Comparison of ENCODE assay signal across 8 cellular contexts in the genomic region with DNA sequence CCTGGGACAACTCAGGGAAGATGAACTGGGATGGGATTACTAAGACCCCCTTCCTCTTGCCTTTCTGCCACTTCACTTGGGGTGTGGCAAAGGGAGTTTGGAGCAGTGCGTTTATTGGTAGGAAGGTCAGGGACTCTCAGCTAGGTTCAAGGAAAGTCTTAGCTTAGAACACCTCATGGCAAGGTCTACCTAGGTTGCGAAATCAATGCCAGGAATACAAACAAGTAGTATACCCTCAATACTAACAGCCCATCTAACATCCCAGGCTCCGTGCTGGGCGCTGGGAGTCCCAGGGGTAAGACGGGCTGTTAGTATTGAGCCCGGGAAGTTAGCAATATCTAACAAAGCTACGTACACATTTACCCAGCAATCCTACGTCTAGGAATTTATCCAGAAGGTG. TPM values are rescaled to one million over a fixed set of nuclear protein-coding genes. Genes with fewer than 3 reads are reported as not detected.
A peak's percentile ranks its signal among the peaks of the same experiment; 100 is the strongest.
DNase-seq lines count a peak whose midpoint lies in the region; ATAC-seq, FAIRE-seq and TF ChIP-seq lines count a peak whose summit lies in the region.
"Had no signal": no experiment of that assay in that cellular context is flagged by ENCODE, and none has a peak within 500 bp of the region (broad histone marks: within the 10 kb centered on the region; RNA-seq: fewer than 3 reads in every experiment).

No MANE protein-coding gene starts in this region.

- H2BK120ac ChIP-seq in H1 (replicated peaks; ENCODE audit: low read depth, low read length): no peak overlapping the region
- no peak overlapping the region for H2BK120ac ChIP-seq in trophoblast cell (ENCODE audit: insufficient read depth, low read length, poor library complexity)

- FAIRE-seq in H1 (lab: Jason Lieb, UNC): no peak

- no peak overlapping the region; a peak in 1 of 22 replicates for H3K9ac ChIP-seq in BLaER1 treated with 17β-estradiol and CSF1 and Interleukin-3, amounts not matched to agents 10 nM and 100 nM
- no peak overlapping the region for H3K9ac ChIP-seq in H1 (replicated peaks in 1 of 4; ENCODE audit: extremely low read depth in 1 of 4, low read depth in 3 of 4, low read length in 3 of 4)
- peak overlapping the region; percentile 5 for H3K9ac ChIP-seq in trophoblast cell (ENCODE audit: low read length)

- H3K36me3 ChIP-seq in BLaER1 treated with 17β-estradiol and CSF1 and Interleukin-3, amounts not matched to agents 10 nM and 100 nM: peaks cover 12 to 50% (median 28%) of the 10 kb centered on the region in 11 experiments; a peak in 21 of 22 replicates
- H3K36me3 ChIP-seq in H1 (ENCODE audit: control insufficient read depth in 2 of 4, insufficient read depth in 4 of 4, low read length in 3 of 4) (no peaks in the 10 kb centered on the region), trophoblast cell (ENCODE audit: control insufficient read depth in 1 of 2, insufficient read depth in 2 of 2, low read length in 2 of 2) (peaks cover 29 to 35% of the 10 kb centered on the region in 2 experiments)

- POLR2A ChIA-PET in H1 (lab: Charles Lee; ENCODE audit: partially characterized antibody): no interaction called here

- TF ChIP-seq EP300 in H1 (IDR thresholded peaks at IDR 0.05; ENCODE audit: borderline replicate concordance in 1 of 2, low read depth in 2 of 2, low read length in 2 of 2): no peak

- H2AFZ ChIP-seq in H1 (ENCODE audit: low read length): no peak overlapping the region
- H2AFZ ChIP-seq in trophoblast cell (ENCODE audit: insufficient read depth, low read length, poor library complexity): no peak overlapping the region

- CTCF ChIA-PET in H1 (lab: Charles Lee; ENCODE audit: partially characterized antibody): interaction anchor here (0.8 to 1.9 kb wide), 5 partner anchors 10 to 71 kb away, joined by 3 to 7 read pairs (median 4); no protein-coding TSS in a partner anchor

- no peak for TF ChIP-seq POLR2A in H1 (IDR thresholded peaks at IDR 0.05; ENCODE audit: control extremely low read depth in 1 of 2, low read depth in 2 of 2, low read length in 2 of 2)

- TF ChIP-seq CTCF in HFFc6 (IDR thresholded peaks at IDR 0.05): no peak
- TF ChIP-seq CTCF in H1 (IDR thresholded peaks at IDR 0.05; ENCODE audit: control extremely low read depth in 1 of 3, insufficient read depth in 1 of 3, low read depth in 1 of 3, low read length in 3 of 3): no peak

- H2BK5ac ChIP-seq in H1 (ENCODE audit: low read depth, low read length) (no peak overlapping the region), trophoblast cell (ENCODE audit: low read depth, low read length, poor library complexity) (no peak overlapping the region)

- no peaks in the 10 kb centered on the region for H3K9me3 ChIP-seq in BLaER1 treated with 17β-estradiol and CSF1 and Interleukin-3, amounts not matched to agents 10 nM and 100 nM (replicated peaks in 1 of 11)
- H3K9me3 ChIP-seq in H1 (ENCODE audit: insufficient read depth in 2 of 2, low read depth in 1 of 2, low read length in 1 of 2) (no peaks in the 10 kb centered on the region), trophoblast cell (ENCODE audit: insufficient read depth, low read depth, low read length) (no peaks in the 10 kb centered on the region)

- no peak for TF ChIP-seq RAD21 in H1 (IDR thresholded peaks at IDR 0.05 in 1 of 2, conservative IDR thresholded peaks at IDR 0.05 in 1 of 2; ENCODE audit: low read depth in 2 of 2, low read length in 2 of 2)

- H4K5ac ChIP-seq in H1 (ENCODE audit: insufficient read length, low read depth, low read length): no peak overlapping the region

- no peak overlapping the region for H2BK15ac ChIP-seq in H1 (ENCODE audit: low read length)

- peak overlapping the region; percentile 95 to 100 (median 99); a peak in 21 of 22 replicates for H3K4me2 ChIP-seq in BLaER1 treated with 17β-estradiol and CSF1 and Interleukin-3, amounts not matched to agents 10 nM and 100 nM
- H3K4me2 ChIP-seq in H1 (ENCODE audit: insufficient read depth in 1 of 2, low read depth in 2 of 2, low read length in 2 of 2) (no peak overlapping the region), trophoblast cell (ENCODE audit: low read length) (peak overlapping the region; percentile 14)

- H3K14ac ChIP-seq in H1 (ENCODE audit: insufficient read length): no peak overlapping the region
- no peak overlapping the region for H3K14ac ChIP-seq in trophoblast cell (ENCODE audit: low read length)

- H4K12ac ChIP-seq in trophoblast cell (ENCODE audit: low read depth, low read length): no peak overlapping the region

- H3K4me1 ChIP-seq in BLaER1 treated with 17β-estradiol and CSF1 and Interleukin-3, amounts not matched to agents 10 nM and 100 nM: peaks cover 18 to 49% (median 35%) of the 10 kb centered on the region in 10 experiments
- H3K4me1 ChIP-seq in H1 (replicated peaks in 1 of 4; ENCODE audit: control insufficient read depth in 3 of 4, insufficient read depth in 4 of 4, low read length in 3 of 4): peaks cover 9 to 15% (median 13%) of the 10 kb centered on the region in 4 experiments
- peaks cover 18 to 29% of the 10 kb centered on the region in 2 experiments for H3K4me1 ChIP-seq in trophoblast cell (ENCODE audit: control insufficient read depth in 1 of 2, insufficient read depth in 2 of 2, low read length in 2 of 2)

- H3K4me3 ChIP-seq in BLaER1 treated with 17β-estradiol and CSF1 and Interleukin-3, amounts not matched to agents 10 nM and 100 nM: no peak overlapping the region
- H3K4me3 ChIP-seq in H1 (ENCODE audit: extremely low read depth in 1 of 4, insufficient read depth in 2 of 4, low read depth in 3 of 4, low read length in 4 of 4) (no peak overlapping the region), trophoblast cell (ENCODE audit: low read depth, low read length) (no peak overlapping the region)

- no peak overlapping the region for H2BK12ac ChIP-seq in H1 (ENCODE audit: low read depth, low read length)
- no peak overlapping the region for H2BK12ac ChIP-seq in trophoblast cell (ENCODE audit: low read length)

- peaks cover 20% of the 10 kb centered on the region for H3K23me2 ChIP-seq in H1 (ENCODE audit: low read depth, low read length)

- H3K36me3 Mint-ChIP-seq in HFFc6 (ENCODE audit: low read depth): peaks cover 54% of the 10 kb centered on the region

- H3K4me1 Mint-ChIP-seq in HFFc6 (ENCODE audit: low read depth): peaks cover 48% of the 10 kb centered on the region

- peak overlapping the region in 4 of 11 experiments; percentile 90 to 97 (median 94); a peak in 4 of 22 replicates for H3K27ac ChIP-seq in BLaER1 treated with 17β-estradiol and CSF1 and Interleukin-3, amounts not matched to agents 10 nM and 100 nM
- no peak overlapping the region for H3K27ac ChIP-seq in H1 (ENCODE audit: low read depth, low read length)
- H3K27ac ChIP-seq in trophoblast cell (ENCODE audit: low read depth, low read length): no peak overlapping the region

- peaks cover 13 to 65% (median 37%) of the 10 kb centered on the region in 11 experiments; a peak in 15 of 22 replicates for H4K20me1 ChIP-seq in BLaER1 treated with 17β-estradiol and CSF1 and Interleukin-3, amounts not matched to agents 10 nM and 100 nM
- peaks cover 0 to 2% of the 10 kb centered on the region in 2 experiments for H4K20me1 ChIP-seq in H1 (replicated peaks in 1 of 2; ENCODE audit: control insufficient read depth in 1 of 2, insufficient read depth in 2 of 2, low read length in 2 of 2)

- H3K4me3 Mint-ChIP-seq in HFFc6: peak overlapping the region; percentile 99; the same call in 1 of the 2 replicates

- no peak overlapping the region for H3K23ac ChIP-seq in H1 (ENCODE audit: insufficient read length)
- H3K23ac ChIP-seq in trophoblast cell (ENCODE audit: low read length): no peak overlapping the region

- H4K8ac ChIP-seq in H1 (ENCODE audit: extremely low read depth, insufficient read depth, low read length) (no peak overlapping the region), trophoblast cell (ENCODE audit: low read depth, low read length) (no peak overlapping the region)

- H3K79me2 ChIP-seq in H1 (ENCODE audit: control insufficient read depth in 1 of 2, insufficient read depth in 2 of 2, low read length in 2 of 2): peaks cover 0 to 4% of the 10 kb centered on the region in 2 experiments; a peak in 1 of 4 replicates
- H3K79me2 ChIP-seq in trophoblast cell (ENCODE audit: control insufficient read depth, insufficient read depth, low read length, poor library complexity): peaks cover 48% of the 10 kb centered on the region

- H2BK20ac ChIP-seq in H1 (ENCODE audit: low read length): no peak overlapping the region

- H3K27ac Mint-ChIP-seq in HFFc6: peak overlapping the region; percentile 93

- H3K27me3 ChIP-seq in BLaER1 treated with 17β-estradiol and CSF1 and Interleukin-3, amounts not matched to agents 10 nM and 100 nM: no peaks in the 10 kb centered on the region
- peaks cover 8 to 31% (median 17%) of the 10 kb centered on the region in 4 experiments for H3K27me3 ChIP-seq in H1 (replicated peaks in 1 of 4; ENCODE audit: control insufficient read depth in 3 of 4, extremely low read depth in 1 of 4, insufficient read depth in 3 of 4, low read length in 3 of 4)
- H3K27me3 ChIP-seq in trophoblast cell (ENCODE audit: insufficient read depth, low read length): no peaks in the 10 kb centered on the region

- ATAC-seq in HG03520 (IDR thresholded peaks at IDR 0.05; ENCODE audit: unreplicated experiment): no peak

- H3K9me3 Mint-ChIP-seq in HFFc6: no peaks in the 10 kb centered on the region

- no peak overlapping the region for H3K56ac ChIP-seq in H1 (replicated peaks; ENCODE audit: insufficient read length, low read depth, low read length)

- H3K18ac ChIP-seq in H1 (ENCODE audit: extremely low read depth, low read length): no peak overlapping the region
- no peak overlapping the region for H3K18ac ChIP-seq in trophoblast cell (ENCODE audit: low read length)

- H3K79me1 ChIP-seq in H1 (ENCODE audit: low read depth, low read length) (0 out of 2 replicates have a peak, but pooled peaks cover 3% of the 10 kb centered on the region), trophoblast cell (ENCODE audit: low read length) (peaks cover 31% of the 10 kb centered on the region)

- H3K4ac ChIP-seq in H1 (replicated peaks; ENCODE audit: insufficient read length, low read depth, low read length): no peak overlapping the region
- peak overlapping the region; percentile 98 for H3K4ac ChIP-seq in trophoblast cell (ENCODE audit: low read depth, low read length)

- 73% methylated on average over 8 of the region's 8 CpGs; no CpG with 5 or more reads in 1 of the 2 experiments for WGBS in H1 (ENCODE audit: extremely low coverage in 1 of 2, insufficient coverage in 1 of 2, insufficient read length in 1 of 2, insufficient replicate concordance in 2 of 2, low coverage in 1 of 2, low lambda C conversion rate in 2 of 2, missing lambda C conversion rate in 1 of 2), 2 experiments
- no CpG with 5 or more reads among the region's 8 CpGs for WGBS in trophoblast cell (ENCODE audit: extremely low coverage, insufficient coverage, insufficient read length)

- H4K91ac ChIP-seq in H1 (replicated peaks; ENCODE audit: insufficient read length, low read length) (no peak overlapping the region), trophoblast cell (ENCODE audit: low read depth, low read length) (no peak overlapping the region)

- DNase-seq in HFFc6 (no peak), H1 (ENCODE audit: low read depth in 1 of 2, low spot score in 2 of 2) (no peak), trophoblast cell (no peak), NCI-H2196 treated with DMSO at 0.1 percent for 48 hours (lab: John Stamatoyannopoulos, UW; ENCODE audit: unreplicated experiment) (no peak), cerebellar cortex (ENCODE audit: low spot score) (no peak)
- DNase-seq: OCI-M1 had no signal

- no peak overlapping the region for H2AK5ac ChIP-seq in H1 (ENCODE audit: low read depth, low read length)
- H2AK5ac ChIP-seq in trophoblast cell (ENCODE audit: low read length): no peak overlapping the region

- H3K27me3 Mint-ChIP-seq in HFFc6 (ENCODE audit: insufficient read depth): peaks cover 3% of the 10 kb centered on the region

RNA-seq across cellular contexts. Expression of gene ATP2B4, which starts 4.7 kb away (rescaled TPM):
- total RNA-seq in HFFc6 (2021; fragmentation: NEBNext Ultra II Directional; extraction: Animal tissue kit (Norgen Biotek cat#: 25700)): 100 to 1,000 TPM; 199 to 243 (median 221) TPM
- total RNA-seq in H1 (2021; fragmentation: NEBNext Ultra II Directional; extraction: Animal tissue kit (Norgen Biotek cat#: 25700)): 11.2 and 12.3 TPM in 2 replicates
- polyA plus RNA-seq in H1 (2011; rRNA removed): 12.2 and 17.5 TPM in 2 replicates
- 17.0 TPM for polyA plus RNA-seq in H1 (2011; cell fraction: cytosol; rRNA removed)
- polyA plus RNA-seq in H1 (2011; cell fraction: nucleus; rRNA removed): 27.5 TPM
- polyA plus RNA-seq in H1 (2012, experiment 1 of 2): 12.1 to 18.5 TPM (median 15.9 TPM) in 4 replicates
- polyA plus RNA-seq in H1 (2012, experiment 2 of 2): 1.3 TPM
- 16.3 TPM for polyA plus RNA-seq in H1 (2013, experiment 1 of 2)
- polyA plus RNA-seq in H1 (2013, experiment 2 of 2): 14.3 TPM
- polyA minus RNA-seq in H1 (2011; rRNA and poly(A)+ RNA removed): 66.3 and 82.5 TPM in 2 replicates
- 35.2 TPM for polyA minus RNA-seq in H1 (2011; cell fraction: cytosol; rRNA and poly(A)+ RNA removed)
- polyA minus RNA-seq in H1 (2011; cell fraction: nucleus; rRNA and poly(A)+ RNA removed): 34.8 TPM
- polyA plus RNA-seq in trophoblast cell (2013): 278 and 279 TPM in 2 replicates

Comparison
In these comparisons a context has a peak if more than half of its experiments do, and no peak if none do; other contexts are left out.
1. H3K4me2 ChIP-seq: peak in BLaER1 treated with 17β-estradiol and CSF1 and Interleukin-3, amounts not matched to agents 10 nM and 100 nM (11 of 11) and trophoblast cell (single experiment); none in H1 (0 of 2).
2. RNA of gene ATP2B4, which starts 4.7 kb away (total RNA-seq): 199 to 243 TPM in HFFc6; 11.2 to 12.3 TPM in H1; every median in the first group is over 10 times any median in the second.